In genomic region chr12:130559806-130560205, GRCh38 we compare ENCODE assay signal across 1 cellular context.
TF ChIP-seq lines count a peak whose summit lies in the region.

No MANE protein-coding gene starts in this region.

TF ChIP-seq in HepG2, 621 proteins besides CTCF, POLR2A, EP300 and RAD21 (continued from another document):
- TF ChIP-seq ARID4A (CRISPR knock-in tag; IDR thresholded peaks at IDR 0.05; ENCODE audit: borderline replicate concordance), result no peak
- no peak for TF ChIP-seq ZSCAN9 (CRISPR knock-in tag; IDR thresholded peaks at IDR 0.05; ENCODE audit: borderline replicate concordance)
- TF ChIP-seq SAP130 (CRISPR knock-in tag; IDR thresholded peaks at IDR 0.05; ENCODE audit: low read depth), result no peak
- peak; percentile 14; the same call in 1 of the 2 replicates for TF ChIP-seq SALL1 (CRISPR knock-in tag; IDR thresholded peaks at IDR 0.05)
- no peak for TF ChIP-seq MZF1 (CRISPR knock-in tag; IDR thresholded peaks at IDR 0.05; ENCODE audit: borderline replicate concordance)
- peak; percentile 71 for TF ChIP-seq HNF4A (CRISPR knock-in tag; IDR thresholded peaks at IDR 0.05)
- peak; percentile 79; the same call in 1 of the 2 replicates for TF ChIP-seq TFAP4 (IDR thresholded peaks at IDR 0.05; ENCODE audit: borderline replicate concordance, low read depth)
